ENCODE assay signal across 11 cellular contexts in the genomic region with DNA sequence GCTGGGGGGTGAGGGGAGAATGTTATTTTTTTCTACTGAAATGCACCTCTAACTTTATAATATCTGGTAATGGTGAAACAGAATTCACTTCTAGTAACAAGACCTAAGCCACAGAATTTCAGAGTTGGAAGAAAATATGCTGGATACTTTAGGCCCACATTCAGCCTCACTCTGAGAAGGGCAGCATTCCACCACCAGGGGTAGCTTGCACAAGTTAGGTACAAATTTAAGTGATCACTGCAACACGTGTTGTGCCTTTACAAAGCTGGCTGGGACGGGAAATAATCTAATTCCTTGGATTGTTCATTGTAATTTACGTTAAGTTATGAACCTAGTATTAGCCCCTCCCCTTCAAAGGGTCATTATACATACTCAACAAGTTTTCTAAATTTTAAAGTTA.
DNase-seq lines count a peak whose midpoint lies in the region; ATAC-seq and TF ChIP-seq lines count a peak whose summit lies in the region.
"Had no signal": no experiment of that assay in that cellular context is flagged by ENCODE, and none has a peak within 500 bp of the region (broad histone marks: within the 10 kb centered on the region; RNA-seq: fewer than 3 reads in every experiment).

No MANE protein-coding gene starts in this region.

- TF ChIP-seq EP300 in SK-N-SH (IDR thresholded peaks at IDR 0.05; ENCODE audit: borderline replicate concordance in 1 of 2, low read depth in 1 of 2, low read length in 1 of 2): no peak

- CTCF ChIA-PET in SK-N-SH (lab: Yijun Ruan, JAX): interaction anchor here (1.2 to 6.6 kb wide), 3 partner anchors 15 to 463 kb away, joined by 3 to 67 read pairs (median 32); no protein-coding TSS in a partner anchor

- no peaks in the 10 kb centered on the region for H4K20me1 ChIP-seq in SK-N-SH (ENCODE audit: insufficient read depth)
- H4K20me1 ChIP-seq: BLaER1 had no signal

- DNase-seq in SK-N-SH (no peak), SJCRH30 (peak; percentile 13 to 30), fibroblast of pulmonary artery (ENCODE audit: low read depth) (peak; percentile 50), gastrocnemius medialis (no peak), NCI-H1417 (lab: John Stamatoyannopoulos, UW) (no peak), Ammon's horn (ENCODE audit: low spot score) (no peak), cerebellum (ENCODE audit: low spot score) (no peak)
- DNase-seq: NCI-H1930, nucleus accumbens had no signal

- TF ChIP-seq POLR2A in gastrocnemius medialis (IDR thresholded peaks at IDR 0.05): no peak

- no peak overlapping the region for H3K4me2 ChIP-seq in SK-N-SH
- H3K4me2 ChIP-seq: BLaER1 had no signal

- H3K27me3 ChIP-seq in SK-N-SH (ENCODE audit: insufficient read depth) (no peaks in the 10 kb centered on the region), SJCRH30 (no peaks in the 10 kb centered on the region), gastrocnemius medialis (no peaks in the 10 kb centered on the region)
- H3K27me3 ChIP-seq: BLaER1 had no signal

- in situ Hi-C loops in gastrocnemius medialis (cut with MboI; ENCODE audit: low sequenced_read_pairs in 4 of 4): loop anchor here in 3 of 4 donors (5.0 to 25.0 kb wide), 4 partner anchors 187 to 463 kb away; a partner anchor contains a TSS

- H3K4me1 ChIP-seq in SK-N-SH (ENCODE audit: control insufficient read depth in 1 of 2, insufficient read depth in 2 of 2, low read depth in 1 of 2, low read length in 1 of 2) (peaks cover 3 to 27% of the 10 kb centered on the region in 2 experiments), SJCRH30 (peaks cover 23% of the 10 kb centered on the region), gastrocnemius medialis (peaks cover 3 to 32% of the 10 kb centered on the region in 2 donors)
- H3K4me1 ChIP-seq: BLaER1 had no signal

- no peak overlapping the region for H3K9ac ChIP-seq in SK-N-SH
- H3K9ac ChIP-seq: BLaER1 had no signal

- H3K27ac ChIP-seq in SK-N-SH (ENCODE audit: low read depth in 2 of 2, low read length in 1 of 2): no peak overlapping the region
- no peak overlapping the region for H3K27ac ChIP-seq in SJCRH30
- peak overlapping the region; percentile 9 to 58 (median 28) for H3K27ac ChIP-seq in gastrocnemius medialis
- H3K27ac ChIP-seq: BLaER1 had no signal

- H3K9me3 ChIP-seq in SK-N-SH (no peaks in the 10 kb centered on the region), SJCRH30 (replicated peaks) (no peaks in the 10 kb centered on the region), gastrocnemius medialis (no peaks in the 10 kb centered on the region)
- H3K9me3 ChIP-seq: BLaER1 had no signal

- no peaks in the 10 kb centered on the region for H3K36me3 ChIP-seq in SK-N-SH (replicated peaks in 1 of 2; ENCODE audit: control insufficient read depth in 1 of 2, insufficient read depth in 2 of 2, low read length in 1 of 2)
- H3K36me3 ChIP-seq in SJCRH30: no peaks in the 10 kb centered on the region
- no peaks in the 10 kb centered on the region for H3K36me3 ChIP-seq in gastrocnemius medialis
- H3K36me3 ChIP-seq: BLaER1 had no signal

- no peak overlapping the region for H2AFZ ChIP-seq in SK-N-SH (ENCODE audit: low read depth)

- H3K79me2 ChIP-seq in SK-N-SH (ENCODE audit: insufficient read depth): no peaks in the 10 kb centered on the region

- ATAC-seq in SK-N-SH treated with all-trans-retinoic acid at 6 μM for 48 hours: no peak
- no peak for ATAC-seq in gastrocnemius medialis

- H3K4me3 ChIP-seq in SK-N-SH (ENCODE audit: low read depth in 2 of 2, low read length in 1 of 2) (no peak overlapping the region), SJCRH30 (no peak overlapping the region), fibroblast of pulmonary artery (replicated peaks; ENCODE audit: low read depth, low read length) (no peak overlapping the region), gastrocnemius medialis (no peak overlapping the region)
- H3K4me3 ChIP-seq: BLaER1 had no signal

- TF ChIP-seq CTCF in SK-N-SH (IDR thresholded peaks at IDR 0.05) (peak; percentile 34; the same call in 1 of the 2 replicates), fibroblast of pulmonary artery (IDR thresholded peaks at IDR 0.05; ENCODE audit: low read length, missing control alignments) (peak; percentile 43), gastrocnemius medialis (IDR thresholded peaks at IDR 0.05 in 4 of 5, conservative IDR thresholded peaks at IDR 0.05 in 1 of 5) (peak in 1 of 5 experiments; percentile 23)

- TF ChIP-seq RAD21 in SK-N-SH (IDR thresholded peaks at IDR 0.05; ENCODE audit: low read length): no peak

- no peaks in the 10 kb centered on the region for H3K9me2 ChIP-seq in SK-N-SH

- 91% methylated on average over 3 of the region's 3 CpGs for WGBS in SK-N-SH (ENCODE audit: low lambda C conversion rate)

- POLR2A ChIA-PET in SK-N-SH (lab: Yijun Ruan, JAX): no interaction called here

- intact Hi-C loops in gastrocnemius medialis (cut with DNase I; ENCODE audit: low total_unique reads): loop anchor here (5.0 kb wide), 2 partner anchors 37 to 237 kb away; no protein-coding TSS in a partner anchor

- peaks cover 19% of the 10 kb centered on the region for H3F3A ChIP-seq in SK-N-SH (replicated peaks; ENCODE audit: insufficient read depth)

TF ChIP-seq in SK-N-SH, 30 proteins besides CTCF, POLR2A, EP300 and RAD21:
- TF ChIP-seq SMC3 (IDR thresholded peaks at IDR 0.05; ENCODE audit: low read depth, low read length) (0 out of 2 replicates have a peak, but pooled peaks have one; percentile 3), TAF1 (IDR thresholded peaks at IDR 0.05; ENCODE audit: borderline replicate concordance, low read depth, low read length) (no peak), GABPA (IDR thresholded peaks at IDR 0.05; ENCODE audit: low read depth) (no peak)

TF ChIP-seq in SK-N-SH treated with all-trans-retinoic acid at 6 μM for 48 hours, 23 proteins besides CTCF, POLR2A, EP300 and RAD21:
- TF ChIP-seq SNAI2 (CRISPR knock-in tag; IDR thresholded peaks at IDR 0.05): no peak

Comparison
In these comparisons a context has a peak if more than half of its experiments do, and no peak if none do; other contexts are left out.
1. DNase-seq: peak in SJCRH30 (2 of 2) and fibroblast of pulmonary artery (single experiment); none in SK-N-SH (single experiment), gastrocnemius medialis (0 of 2), NCI-H1417 (0 of 3), Ammon's horn (single experiment) and cerebellum (single experiment).
2. H3K27ac ChIP-seq: peak in gastrocnemius medialis (4 of 4); none in SK-N-SH (0 of 2) and SJCRH30 (single experiment).